1 cellular context compared by ENCODE assay signal in genomic region chr2:26175716-26176615, GRCh38.
TF ChIP-seq lines count a peak whose summit lies in the region.

No MANE protein-coding gene starts in this region.

TF ChIP-seq in IMR-90, 13 proteins besides CTCF, POLR2A, EP300 and RAD21:
- TF ChIP-seq RFX5 (IDR thresholded peaks at IDR 0.05; ENCODE audit: low read depth, low read length) (no peak), CHD1 (IDR thresholded peaks at IDR 0.05; ENCODE audit: low read depth, low read length) (no peak), CEBPB (IDR thresholded peaks at IDR 0.05; ENCODE audit: low read depth, low read length) (no peak), USF2 (IDR thresholded peaks at IDR 0.05; ENCODE audit: low read depth, low read length) (no peak), RCOR1 (IDR thresholded peaks at IDR 0.05; ENCODE audit: insufficient replicate concordance, low read length) (no peak), MAFK (IDR thresholded peaks at IDR 0.05; ENCODE audit: low read depth, low read length) (no peak), ELK1 (IDR thresholded peaks at IDR 0.05; ENCODE audit: borderline replicate concordance, low read depth, low read length) (no peak), FOS (IDR thresholded peaks at IDR 0.05; ENCODE audit: low read depth, low read length) (no peak), BHLHE40 (IDR thresholded peaks at IDR 0.05; ENCODE audit: low read depth, low read length) (no peak), MXI1 (IDR thresholded peaks at IDR 0.05; ENCODE audit: borderline replicate concordance, low read depth, low read length) (no peak), SMC3 (IDR thresholded peaks at IDR 0.05; ENCODE audit: low read depth, low read length) (no peak), NFE2L2 (IDR thresholded peaks at IDR 0.05; ENCODE audit: low read depth, low read length) (no peak), MAZ (IDR thresholded peaks at IDR 0.05; ENCODE audit: borderline replicate concordance, low read depth, low read length) (no peak)
